ENCODE assay signal across 9 cellular contexts in the genomic region with DNA sequence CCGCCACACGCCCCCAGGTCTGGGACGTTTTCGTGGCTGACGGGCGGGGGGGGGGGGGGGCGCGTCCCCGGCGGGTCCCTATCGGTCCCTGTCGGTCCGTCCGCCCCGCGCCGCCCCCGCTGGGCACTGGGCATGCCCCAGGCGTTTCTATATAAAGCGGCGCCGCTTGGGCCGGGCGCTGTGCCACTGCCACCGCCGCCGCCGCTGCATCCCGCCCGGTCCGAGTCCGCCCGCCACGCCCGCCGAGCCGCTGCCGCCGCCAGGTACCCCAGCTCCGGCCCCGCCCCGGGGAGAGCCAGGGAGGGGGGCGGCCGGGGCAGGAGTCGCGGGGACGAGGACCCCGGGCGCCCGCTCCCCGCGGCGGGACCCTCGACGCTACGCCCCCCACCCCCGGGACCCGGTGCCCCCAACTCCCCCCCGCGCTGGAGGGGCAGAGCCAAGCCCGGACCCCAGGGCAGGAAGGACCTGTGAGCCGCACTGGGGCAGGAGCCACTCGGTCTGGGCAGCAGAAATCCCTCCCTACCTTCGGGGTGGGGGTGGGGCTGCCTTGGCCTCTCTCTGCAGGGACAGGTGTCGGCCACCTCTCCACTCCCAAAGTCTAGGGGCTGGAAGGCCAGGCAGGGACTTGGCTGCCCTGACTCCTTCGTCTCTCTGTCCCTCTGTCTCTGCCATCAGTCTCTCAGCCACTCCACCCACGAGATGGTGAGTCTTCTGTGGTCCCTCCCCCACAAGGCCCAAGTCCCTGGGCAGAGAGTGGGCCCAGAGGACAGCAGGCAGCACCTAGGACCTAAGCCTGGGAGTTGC. TPM values are rescaled to one million over a fixed set of nuclear protein-coding genes. Genes with fewer than 3 reads are reported as not detected.
DNase-seq lines count a peak whose midpoint lies in the region; ATAC-seq and TF ChIP-seq lines count a peak whose summit lies in the region.
"Had no signal": no experiment of that assay in that cellular context is flagged by ENCODE, and none has a peak within 500 bp of the region (broad histone marks: within the 10 kb centered on the region; RNA-seq: fewer than 3 reads in every experiment).

CARNS1 (plus strand) TSS at position 178 of the 804 bp plus-strand sequence; CDS start at position 700, 522 bp downstream.

- no peak within 1 kb of the TSS for H3K18ac ChIP-seq in trophoblast cell (ENCODE audit: low read length)

- peaks cover 0 to under 1% (median 0%) of the 10 kb centered on the region in 3 donors for H3K36me3 Mint-ChIP-seq in CD8-positive, alpha-beta memory T cell

- H2BK120ac ChIP-seq in trophoblast cell (ENCODE audit: insufficient read depth, low read length, poor library complexity), result no peak within 1 kb of the TSS

- POLR2A ChIA-PET in CD8-positive, alpha-beta memory T cell (lab: Charles Lee), result interaction anchor here (1.6 to 5.9 kb wide), 5 partner anchors 13 to 92 kb away, joined by 5 to 111 read pairs (median 22); partner anchors contain the start of genes CDK2AP2, PPP1CA, PTPRCAP and RPS6KB2
- POLR2A ChIA-PET in RWPE1 (lab: Yijun Ruan, JAX; ENCODE audit: low non-redundant PET), result no interaction called here

- no peaks in the 10 kb centered on the region for H3K9me3 ChIP-seq in CD8-positive, alpha-beta memory T cell (ENCODE audit: low read length)
- H3K9me3 ChIP-seq in trophoblast cell (ENCODE audit: insufficient read depth, low read depth, low read length), result no peaks in the 10 kb centered on the region

- H4K12ac ChIP-seq in trophoblast cell (ENCODE audit: low read depth, low read length), result no peak within 1 kb of the TSS

- peak within 1 kb of the TSS; percentile 51 for H3K4me3 ChIP-seq in CD8-positive, alpha-beta memory T cell (ENCODE audit: low read length)
- H3K4me3 ChIP-seq in fibroblast of villous mesenchyme (ENCODE audit: low read depth, low read length), result peak within 1 kb of the TSS; percentile 17
- H3K4me3 ChIP-seq in trophoblast cell (ENCODE audit: low read depth, low read length), result no peak within 1 kb of the TSS

- H3K4me1 ChIP-seq in CD8-positive, alpha-beta memory T cell (ENCODE audit: insufficient read depth, low read length), result peaks cover 86% of the 10 kb centered on the region
- H3K4me1 ChIP-seq in trophoblast cell (ENCODE audit: control insufficient read depth in 1 of 2, insufficient read depth in 2 of 2, low read length in 2 of 2), result peaks cover 6 to 10% of the 10 kb centered on the region in 2 experiments

- H3K4me2 ChIP-seq in trophoblast cell (ENCODE audit: low read length), result peak within 1 kb of the TSS; percentile 27

- H3K27me3 Mint-ChIP-seq in CD8-positive, alpha-beta memory T cell, result no peaks in the 10 kb centered on the region

- no peak within 1 kb of the TSS for H4K91ac ChIP-seq in trophoblast cell (ENCODE audit: low read depth, low read length)

- no peak within 1 kb of the TSS for H2BK5ac ChIP-seq in trophoblast cell (ENCODE audit: low read depth, low read length, poor library complexity)

- H3K4ac ChIP-seq in trophoblast cell (ENCODE audit: low read depth, low read length), result no peak within 1 kb of the TSS

- peak within 1 kb of the TSS; percentile 87 to 98 (median 93) for H3K27ac Mint-ChIP-seq in CD8-positive, alpha-beta memory T cell

- no peak within 1 kb of the TSS for H2AFZ ChIP-seq in trophoblast cell (ENCODE audit: insufficient read depth, low read length, poor library complexity)

- H3K4me3 Mint-ChIP-seq in CD8-positive, alpha-beta memory T cell, result peak within 1 kb of the TSS; percentile 80 to 92 (median 87)

- H4K8ac ChIP-seq in trophoblast cell (ENCODE audit: low read depth, low read length), result no peak within 1 kb of the TSS

- no peak within 1 kb of the TSS for H3K23ac ChIP-seq in trophoblast cell (ENCODE audit: low read length)

- CTCF ChIA-PET in CD8-positive, alpha-beta memory T cell (lab: Charles Lee), result interaction anchor here (1.2 to 9.8 kb wide), 3 partner anchors 13 to 33 kb away, joined by 3 to 108 read pairs (median 6); partner anchors contain the start of genes PPP1CA, RPS6KB2 and TBC1D10C
- CTCF ChIA-PET in RWPE1 (lab: Yijun Ruan, JAX), result interaction anchor here (0.5 kb wide), 1 partner anchor 36 kb away, joined by 3 read pairs; no protein-coding TSS in a partner anchor

- H2AK5ac ChIP-seq in trophoblast cell (ENCODE audit: low read length), result no peak within 1 kb of the TSS

- TF ChIP-seq CTCF in RWPE1 (conservative IDR thresholded peaks at IDR 0.05; ENCODE audit: low read depth) (no peak), fibroblast of villous mesenchyme (IDR thresholded peaks at IDR 0.05; ENCODE audit: insufficient read depth, low read depth, low read length) (no peak)

- no peak within 1 kb of the TSS for H3K9ac ChIP-seq in trophoblast cell (ENCODE audit: low read length)

- no peaks in the 10 kb centered on the region for H3K27me3 ChIP-seq in CD8-positive, alpha-beta memory T cell (ENCODE audit: insufficient read depth, low read length, poor library complexity, severe bottlenecking)
- peaks cover 5% of the 10 kb centered on the region for H3K27me3 ChIP-seq in trophoblast cell (ENCODE audit: insufficient read depth, low read length)

- no peaks in the 10 kb centered on the region for H3K9me3 Mint-ChIP-seq in CD8-positive, alpha-beta memory T cell

- H3K27ac ChIP-seq in CD8-positive, alpha-beta memory T cell (ENCODE audit: low read depth, low read length), result no peak within 1 kb of the TSS
- H3K27ac ChIP-seq in RWPE1 (peak within 1 kb of the TSS; percentile 83), trophoblast cell (ENCODE audit: low read depth, low read length) (no peak within 1 kb of the TSS)

- peaks cover 2% of the 10 kb centered on the region for H3K79me2 ChIP-seq in trophoblast cell (ENCODE audit: control insufficient read depth, insufficient read depth, low read length, poor library complexity)

- H2BK12ac ChIP-seq in trophoblast cell (ENCODE audit: low read length), result no peak within 1 kb of the TSS

- WGBS in trophoblast cell (ENCODE audit: extremely low coverage, insufficient coverage, insufficient read length), result no CpG with 5 or more reads among the region's 67 CpGs

- no peak within 1 kb of the TSS for H3K14ac ChIP-seq in trophoblast cell (ENCODE audit: low read length)

- ATAC-seq in GM18519 (IDR thresholded peaks at IDR 0.05; ENCODE audit: low FRiP score, unreplicated experiment), result no peak

- peaks cover 68 to 81% (median 76%) of the 10 kb centered on the region in 3 donors for H3K4me1 Mint-ChIP-seq in CD8-positive, alpha-beta memory T cell

- H3K36me3 ChIP-seq in CD8-positive, alpha-beta memory T cell (ENCODE audit: insufficient read depth, low read length), result no peaks in the 10 kb centered on the region
- H3K36me3 ChIP-seq in trophoblast cell (ENCODE audit: control insufficient read depth in 1 of 2, insufficient read depth in 2 of 2, low read length in 2 of 2), result no peaks in the 10 kb centered on the region

- peak in 1 of 5 donors; percentile 28 for DNase-seq in CD8-positive, alpha-beta memory T cell
- DNase-seq in RWPE1 (ENCODE audit: low spot score) (no peak), fibroblast of villous mesenchyme (ENCODE audit: low read depth) (no peak), trophoblast cell (no peak), NCI-H2081 treated with DMSO at 0.1 percent for 48 hours (lab: John Stamatoyannopoulos, UW) (no peak), NCI-H82 (lab: John Stamatoyannopoulos, UW) (no peak), NCI-H128 (lab: John Stamatoyannopoulos, UW; ENCODE audit: unreplicated experiment) (no peak)
- DNase-seq: MM.1S had no signal

- H3K79me1 ChIP-seq in trophoblast cell (ENCODE audit: low read length), result no peaks in the 10 kb centered on the region

RNA-seq across cellular contexts. Expression of gene CARNS1, which starts in this region (rescaled TPM):
- total RNA-seq in CD8-positive, alpha-beta memory T cell, result 1 to 10 TPM; 2.0 to 2.7 TPM
- polyA plus RNA-seq in CD8-positive, alpha-beta memory T cell, result 1.8 TPM
- not detected in 2 replicates for total RNA-seq in fibroblast of villous mesenchyme
- 0.03 TPM in 2 replicates for polyA plus RNA-seq in trophoblast cell (2013)
